7 cellular contexts compared by ENCODE assay signal in the genomic region with DNA sequence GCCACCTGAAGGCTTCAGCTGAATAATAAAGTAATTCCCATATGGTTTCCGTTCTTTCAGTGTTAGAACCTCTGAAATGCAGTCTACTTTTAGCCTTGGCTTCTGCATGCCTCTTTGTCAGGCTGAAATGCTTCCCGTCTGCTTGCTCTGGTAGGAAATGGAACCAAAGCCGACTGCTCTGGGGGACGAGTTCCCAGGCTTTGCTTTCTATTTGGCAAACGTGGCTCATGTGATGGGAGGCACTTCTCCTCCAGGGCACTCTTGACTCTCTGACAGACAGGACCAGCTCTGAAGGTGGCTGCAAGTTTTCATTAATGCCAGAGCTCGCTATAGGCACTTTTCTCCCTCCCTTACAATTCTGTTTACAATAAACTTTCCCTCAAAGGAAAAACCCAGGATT.
DNase-seq lines count a peak whose midpoint lies in the region; ATAC-seq and TF ChIP-seq lines count a peak whose summit lies in the region.

No MANE protein-coding gene starts in this region.

- H3K27me3 Mint-ChIP-seq in mesothelial cell of epicardium (ENCODE audit: low read depth), result no peaks in the 10 kb centered on the region
- peaks cover 2% of the 10 kb centered on the region for H3K27me3 Mint-ChIP-seq in activated T-helper 1 cell treated with anti-CD3 and anti-CD28 coated beads, Interleukin-12 subunit alpha, Interleukin-12 subunit beta, Interleukin-2, Interleukin-4 antibody, amounts not matched to agents 30 ng/mL and 10 ng/mL and 1 ng/mL, durations not matched to agents 14 hours and 24 hours and 36 hours (ENCODE audit: insufficient read depth)

- H3K27ac ChIP-seq in esophagus muscularis mucosa (replicated peaks in 1 of 4) (peak overlapping the region; percentile 29 to 61 (median 54)), upper lobe of right lung (peak overlapping the region; percentile 48)

- H3K4me3 ChIP-seq in esophagus muscularis mucosa, result peak overlapping the region; percentile 28 to 36 (median 32)
- H3K4me3 ChIP-seq in upper lobe of right lung, result peak overlapping the region; percentile 14

- H3K27ac Mint-ChIP-seq in mesothelial cell of epicardium, result peak overlapping the region; percentile 93
- H3K27ac Mint-ChIP-seq in activated T-helper 1 cell treated with anti-CD3 and anti-CD28 coated beads, Interleukin-12 subunit alpha, Interleukin-12 subunit beta, Interleukin-2, Interleukin-4 antibody, amounts not matched to agents 30 ng/mL and 10 ng/mL and 1 ng/mL, durations not matched to agents 14 hours and 24 hours and 36 hours, result no peak overlapping the region

- WGBS in esophagus muscularis mucosa, result 10% methylated on average over 6 of the region's 6 CpGs

- no peak for TF ChIP-seq EP300 in esophagus muscularis mucosa (IDR thresholded peaks at IDR 0.05)

- intact Hi-C loops in esophagus muscularis mucosa (cut with DNase I) (no loop called here), upper lobe of right lung (cut with DNase I) (no loop called here)
- intact Hi-C loops in activated T-helper 1 cell treated with anti-CD3 and anti-CD28 coated beads, Interleukin-12 subunit alpha, Interleukin-12 subunit beta, Interleukin-2, Interleukin-4 antibody, amounts not matched to agents 30 ng/mL and 10 ng/mL and 1 ng/mL, durations not matched to agents 14 hours and 24 hours and 36 hours (cut with micrococcal nuclease), result no loop called here

- H3K4me1 ChIP-seq in esophagus muscularis mucosa, result peaks cover 19 to 26% (median 26%) of the 10 kb centered on the region in 4 donors
- peaks cover 8% of the 10 kb centered on the region for H3K4me1 ChIP-seq in upper lobe of right lung

- H3K9me3 ChIP-seq in esophagus muscularis mucosa, result no peaks in the 10 kb centered on the region
- no peaks in the 10 kb centered on the region for H3K9me3 ChIP-seq in upper lobe of right lung

- H3K27me3 ChIP-seq in esophagus muscularis mucosa, result no peaks in the 10 kb centered on the region
- no peaks in the 10 kb centered on the region for H3K27me3 ChIP-seq in upper lobe of right lung

- H3K36me3 ChIP-seq in esophagus muscularis mucosa (no peaks in the 10 kb centered on the region), upper lobe of right lung (no peaks in the 10 kb centered on the region)

- H3K4me3 Mint-ChIP-seq in mesothelial cell of epicardium, result peak overlapping the region; percentile 44
- H3K4me3 Mint-ChIP-seq in activated T-helper 1 cell treated with anti-CD3 and anti-CD28 coated beads, Interleukin-12 subunit alpha, Interleukin-12 subunit beta, Interleukin-2, Interleukin-4 antibody, amounts not matched to agents 30 ng/mL and 10 ng/mL and 1 ng/mL, durations not matched to agents 14 hours and 24 hours and 36 hours, result no peak overlapping the region

- peaks cover 23% of the 10 kb centered on the region for H3K36me3 Mint-ChIP-seq in mesothelial cell of epicardium
- H3K36me3 Mint-ChIP-seq in activated T-helper 1 cell treated with anti-CD3 and anti-CD28 coated beads, Interleukin-12 subunit alpha, Interleukin-12 subunit beta, Interleukin-2, Interleukin-4 antibody, amounts not matched to agents 30 ng/mL and 10 ng/mL and 1 ng/mL, durations not matched to agents 14 hours and 24 hours and 36 hours (ENCODE audit: low read depth), result no peaks in the 10 kb centered on the region

- H3K4me1 Mint-ChIP-seq in mesothelial cell of epicardium, result peaks cover 67% of the 10 kb centered on the region
- peaks cover 13% of the 10 kb centered on the region for H3K4me1 Mint-ChIP-seq in activated T-helper 1 cell treated with anti-CD3 and anti-CD28 coated beads, Interleukin-12 subunit alpha, Interleukin-12 subunit beta, Interleukin-2, Interleukin-4 antibody, amounts not matched to agents 30 ng/mL and 10 ng/mL and 1 ng/mL, durations not matched to agents 14 hours and 24 hours and 36 hours (ENCODE audit: low read depth)

- no peak for TF ChIP-seq CTCF in esophagus muscularis mucosa (IDR thresholded peaks at IDR 0.05)
- no peak for TF ChIP-seq CTCF in mesothelial cell of epicardium (IDR thresholded peaks at IDR 0.05; ENCODE audit: unreplicated experiment)
- no peak for TF ChIP-seq CTCF in upper lobe of right lung (IDR thresholded peaks at IDR 0.05)

- TF ChIP-seq POLR2A in esophagus muscularis mucosa (IDR thresholded peaks at IDR 0.05; ENCODE audit: low read depth), result no peak

- ATAC-seq in upper lobe of right lung (peak; percentile 80), GM19467 (IDR thresholded peaks at IDR 0.05; ENCODE audit: unreplicated experiment) (no peak)

- DNase-seq in NCI-H460 (ENCODE audit: extremely low read depth, low read depth), result peak; percentile 1
- no peak for DNase-seq in esophagus muscularis mucosa (ENCODE audit: extremely low spot score)
- peak in 1 of 2 experiments; percentile 40 for DNase-seq in mesothelial cell of epicardium (ENCODE audit: low spot score in 2 of 2, unreplicated experiment in 2 of 2)
- DNase-seq in upper lobe of right lung, result no peak
- no peak for DNase-seq in activated T-helper 1 cell treated with anti-CD3 and anti-CD28 coated beads, Interleukin-12 subunit alpha, Interleukin-12 subunit beta, Interleukin-2, Interleukin-4 antibody, amounts not matched to agents 30 ng/mL and 10 ng/mL and 1 ng/mL, durations not matched to agents 14 hours and 24 hours and 36 hours (ENCODE audit: low spot score)
- no peak for DNase-seq in RPMI8226

- H3K9me3 Mint-ChIP-seq in mesothelial cell of epicardium, result peaks cover 7% of the 10 kb centered on the region
- no peaks in the 10 kb centered on the region for H3K9me3 Mint-ChIP-seq in activated T-helper 1 cell treated with anti-CD3 and anti-CD28 coated beads, Interleukin-12 subunit alpha, Interleukin-12 subunit beta, Interleukin-2, Interleukin-4 antibody, amounts not matched to agents 30 ng/mL and 10 ng/mL and 1 ng/mL, durations not matched to agents 14 hours and 24 hours and 36 hours
